In genomic region chr12:122506393-122506938, GRCh38 we compare ENCODE assay signal across 20 cellular contexts.
"Had no signal": no experiment of that assay in that cellular context is flagged by ENCODE, and none has a peak within 500 bp of the region (broad histone marks: within the 10 kb centered on the region; RNA-seq: fewer than 3 reads in every experiment).

No MANE protein-coding gene starts in this region.

- H3K4me3 Mint-ChIP-seq: activated naive CD8-positive, alpha-beta T cell treated with anti-CD3 and anti-CD28 coated beads, Interleukin-2, amount 10 ng/mL, durations not matched to agents 7 days and 5 days; naive B cell; stimulated activated naive B cell treated with anti-CD40 and anti-IgM and Interleukin-4, amounts not matched to agents 10 μg/mL and 1 μg/mL and 100 μg/mL, for 72 hours had no signal

- FAIRE-seq: bronchial epithelial cell, endothelial cell of umbilical vein had no signal

- H3K4me3 ChIP-seq: ascending aorta, colonic mucosa, lower lobe of right lung, psoas muscle, spleen, transverse colon had no signal

- H3K27ac Mint-ChIP-seq: activated naive CD8-positive, alpha-beta T cell treated with anti-CD3 and anti-CD28 coated beads, Interleukin-2, amount 10 ng/mL, durations not matched to agents 7 days and 5 days; stimulated activated naive B cell treated with anti-CD40 and anti-IgM and Interleukin-4, amounts not matched to agents 10 μg/mL and 1 μg/mL and 100 μg/mL, for 72 hours had no signal

- H3K9me3 Mint-ChIP-seq: activated naive CD8-positive, alpha-beta T cell treated with anti-CD3 and anti-CD28 coated beads, Interleukin-2, amount 10 ng/mL, durations not matched to agents 7 days and 5 days; naive B cell; stimulated activated naive B cell treated with anti-CD40 and anti-IgM and Interleukin-4, amounts not matched to agents 10 μg/mL and 1 μg/mL and 100 μg/mL, for 72 hours had no signal

- DNase-seq: activated CD4-positive, alpha-beta T cell treated with anti-CD3 and anti-CD28 coated beads for 4 hours; activated naive CD8-positive, alpha-beta T cell treated with anti-CD3 and anti-CD28 coated beads, Interleukin-2, amount 10 ng/mL, durations not matched to agents 7 days and 5 days; colonic mucosa; foreskin keratinocyte; left cardiac atrium; lower lobe of right lung; midbrain; naive B cell; psoas muscle; spleen; stimulated activated CD4-positive, alpha-beta T cell treated with anti-CD3 and anti-CD28 coated beads, Interleukin-1b, Interleukin-23, amount 100 ng/mL, for 48 hours; stimulated activated naive B cell treated with anti-CD40 and anti-IgM and Interleukin-4, amounts not matched to agents 10 μg/mL and 1 μg/mL and 100 μg/mL, for 72 hours; substantia nigra; SW 1271; T-helper 9 cell; transverse colon had no signal

- H3K9me3 ChIP-seq: ascending aorta, colonic mucosa, lower lobe of right lung, psoas muscle, spleen, transverse colon had no signal

- H3K27me3 Mint-ChIP-seq: activated naive CD8-positive, alpha-beta T cell treated with anti-CD3 and anti-CD28 coated beads, Interleukin-2, amount 10 ng/mL, durations not matched to agents 7 days and 5 days; naive B cell; stimulated activated naive B cell treated with anti-CD40 and anti-IgM and Interleukin-4, amounts not matched to agents 10 μg/mL and 1 μg/mL and 100 μg/mL, for 72 hours had no signal

- ATAC-seq: foreskin keratinocyte; left cardiac atrium; lower lobe of right lung; psoas muscle; sciatic nerve; stimulated activated naive B cell treated with anti-CD40 and anti-IgM and Interleukin-4, amounts not matched to agents 10 μg/mL and 1 μg/mL and 100 μg/mL, for 72 hours had no signal

- H3K27ac ChIP-seq: ascending aorta, colonic mucosa, foreskin keratinocyte, lower lobe of right lung, psoas muscle, transverse colon had no signal

- H3K27me3 ChIP-seq: ascending aorta, colonic mucosa, foreskin keratinocyte, spleen, transverse colon had no signal

- H3K4me1 ChIP-seq: ascending aorta, colonic mucosa, foreskin keratinocyte had no signal
